Comparison of ENCODE assay signal across 20 cellular contexts in genomic region chr4:152522245-152522644, GRCh38.
"Had no signal": no experiment of that assay in that cellular context is flagged by ENCODE, and none has a peak within 500 bp of the region (broad histone marks: within the 10 kb centered on the region; RNA-seq: fewer than 3 reads in every experiment).

No MANE protein-coding gene starts in this region.

- DNase-seq: activated CD4-positive, alpha-beta memory T cell treated with anti-CD3 and anti-CD28 coated beads, Interleukin-2, amount 10 ng/mL, durations not matched to agents 7 days and 5 days; activated CD4-positive, alpha-beta T cell treated with anti-CD3 and anti-CD28 coated beads, Interleukin-2, amount 10 ng/mL, durations not matched to agents 24 days and 14 days; central memory CD4-positive, alpha-beta T cell; dermis blood vessel endothelial cell; effector memory CD8-positive, alpha-beta T cell; gastrocnemius medialis; hippocampal formation; left ventricle myocardium superior; posterior cingulate gyrus; retina; sigmoid colon; stimulated activated CD4-positive, alpha-beta T cell treated with anti-CD3 and anti-CD28 coated beads, Interleukin-15, amount 100 ng/mL, for 24 hours; stimulated activated CD8-positive, alpha-beta memory T cell treated with anti-CD3 and anti-CD28 coated beads, Interleukin-4, amount 100 ng/mL, for 48 hours; stimulated activated naive CD4-positive, alpha-beta T cell treated with Interleukin-2 at 50 U/mL for 16 hours; upper lobe of right lung had no signal

- H3K4me3 ChIP-seq: esophagus muscularis mucosa, gastrocnemius medialis, sigmoid colon, smooth muscle cell, thoracic aorta, upper lobe of right lung had no signal

- H3K9me3 ChIP-seq: esophagus muscularis mucosa, gastrocnemius medialis, sigmoid colon, thoracic aorta, upper lobe of right lung had no signal

- H3K4me3 Mint-ChIP-seq: activated CD4-positive, alpha-beta memory T cell treated with anti-CD3 and anti-CD28 coated beads, Interleukin-2, amount 10 ng/mL, durations not matched to agents 7 days and 5 days; activated CD4-positive, alpha-beta T cell treated with anti-CD3 and anti-CD28 coated beads, Interleukin-2, amount 10 ng/mL, durations not matched to agents 24 days and 14 days; neural crest cell had no signal

- H3K27me3 Mint-ChIP-seq: activated CD4-positive, alpha-beta memory T cell treated with anti-CD3 and anti-CD28 coated beads, Interleukin-2, amount 10 ng/mL, durations not matched to agents 7 days and 5 days; activated CD4-positive, alpha-beta T cell treated with anti-CD3 and anti-CD28 coated beads, Interleukin-2, amount 10 ng/mL, durations not matched to agents 24 days and 14 days; effector memory CD8-positive, alpha-beta T cell had no signal

- H3K9me3 Mint-ChIP-seq: activated CD4-positive, alpha-beta T cell treated with anti-CD3 and anti-CD28 coated beads, Interleukin-2, amount 10 ng/mL, durations not matched to agents 24 days and 14 days; activated naive CD4-positive, alpha-beta T cell treated with anti-CD3 and anti-CD28 coated beads, Interleukin-2, amount 50 U/mL, for 72 hours; effector memory CD8-positive, alpha-beta T cell had no signal

- H3K27ac Mint-ChIP-seq: activated CD4-positive, alpha-beta memory T cell treated with anti-CD3 and anti-CD28 coated beads, Interleukin-2, amount 10 ng/mL, durations not matched to agents 7 days and 5 days; activated CD4-positive, alpha-beta T cell treated with anti-CD3 and anti-CD28 coated beads, Interleukin-2, amount 10 ng/mL, durations not matched to agents 24 days and 14 days; activated naive CD4-positive, alpha-beta T cell treated with anti-CD3 and anti-CD28 coated beads, Interleukin-2, amount 50 U/mL, for 72 hours had no signal

- H3K27ac ChIP-seq: esophagus muscularis mucosa, gastrocnemius medialis, sigmoid colon, thoracic aorta, upper lobe of right lung had no signal

- H3K27me3 ChIP-seq: esophagus muscularis mucosa, gastrocnemius medialis, sigmoid colon, upper lobe of right lung had no signal

- H3K4me1 ChIP-seq: gastrocnemius medialis had no signal

- H3K36me3 ChIP-seq: esophagus muscularis mucosa, gastrocnemius medialis, sigmoid colon, thoracic aorta, upper lobe of right lung had no signal

- ATAC-seq: activated naive CD4-positive, alpha-beta T cell treated with anti-CD3 and anti-CD28 coated beads, Interleukin-2, amount 50 U/mL, for 72 hours; effector memory CD8-positive, alpha-beta T cell; gastrocnemius medialis; left ventricle myocardium superior; upper lobe of right lung had no signal
